ENCODE assay signal across 18 cellular contexts in genomic region chr15:40545457-40545856, GRCh38. TPM values are rescaled to one million over a fixed set of nuclear protein-coding genes. Genes with fewer than 3 reads are reported as not detected.
DNase-seq lines count a peak whose midpoint lies in the region; ATAC-seq and TF ChIP-seq lines count a peak whose summit lies in the region.
"Had no signal": no experiment of that assay in that cellular context is flagged by ENCODE, and none has a peak within 500 bp of the region (broad histone marks: within the 10 kb centered on the region; RNA-seq: fewer than 3 reads in every experiment).

No MANE protein-coding gene starts in this region.

- no peaks in the 10 kb centered on the region for H3K27me3 ChIP-seq in DOHH2 (ENCODE audit: control insufficient read depth, low read length)
- no peaks in the 10 kb centered on the region for H3K27me3 ChIP-seq in effector memory CD4-positive, alpha-beta T cell (replicated peaks; ENCODE audit: control insufficient read depth, insufficient read depth, low read length, poor library complexity, severe bottlenecking)

- no peaks in the 10 kb centered on the region for H3K9me2 ChIP-seq in DOHH2 (replicated peaks; ENCODE audit: control insufficient read depth, low read length)

- in situ Hi-C loops in GM13977 (cut with MboI; ENCODE audit: low pct_unique_long_range_greater_than_20kb, low sequenced_read_pairs, unreplicated experiment), result no loop called here
- in situ Hi-C loops in SK-MEL-5 (cut with HindIII; ENCODE audit: low pct_unique_long_range_greater_than_20kb, low sequenced_read_pairs), result no loop called here

- H3K4me1 ChIP-seq in DOHH2 (ENCODE audit: control insufficient read depth, low read length), result peaks cover 19% of the 10 kb centered on the region
- no peaks in the 10 kb centered on the region for H3K4me1 ChIP-seq in effector memory CD4-positive, alpha-beta T cell (ENCODE audit: control insufficient read depth, insufficient read depth, low read length, poor library complexity, severe bottlenecking)

- DNase-seq in GM13977 (ENCODE audit: low spot score), result no peak
- peak; percentile 30 for DNase-seq in SK-MEL-5 (ENCODE audit: low read depth, low spot score)
- peak; percentile 45 for DNase-seq in iPS-NIHi7 (ENCODE audit: extremely low spot score)
- no peak for DNase-seq in effector memory CD4-positive, alpha-beta T cell
- no peak for DNase-seq in NOMO-1 treated with dmso at 0.1 percent for 144 hours (lab: John Stamatoyannopoulos, UW; ENCODE audit: unreplicated experiment)
- DNase-seq: activated CD4-positive, alpha-beta T cell treated with anti-CD3 and anti-CD28 coated beads for 4 hours; activated naive CD8-positive, alpha-beta T cell treated with anti-CD3 and anti-CD28 coated beads, Interleukin-2, amount 50 U/mL, for 24 hours; cortex of kidney; DMS79 treated with DMSO at 0.1 percent for 48 hours; lower lobe of right lung; NCI-H1105; NCI-H524 treated with DMSO at 0.1 percent for 48 hours; occipital lobe; PC-9 had no signal

- H3K36me3 ChIP-seq in DOHH2 (ENCODE audit: control insufficient read depth, low read length), result no peaks in the 10 kb centered on the region; the same call in 1 of the 2 replicates
- H3K36me3 ChIP-seq in effector memory CD4-positive, alpha-beta T cell (ENCODE audit: control insufficient read depth, insufficient read depth, low read length), result peaks cover 4% of the 10 kb centered on the region

- no peaks in the 10 kb centered on the region for H4K20me1 ChIP-seq in DOHH2 (ENCODE audit: control insufficient read depth, insufficient read depth, low read depth, low read length)

- TF ChIP-seq CTCF in DOHH2 (IDR thresholded peaks at IDR 0.05; ENCODE audit: low read depth, low read length, poor library complexity, severe bottlenecking) (peak; percentile 27), GM13977 (IDR thresholded peaks at IDR 0.05; ENCODE audit: extremely low read depth, insufficient read depth, missing control alignments) (peak; percentile 30)

- no peaks in the 10 kb centered on the region for H3K9me3 ChIP-seq in DOHH2 (ENCODE audit: control insufficient read depth, insufficient read depth, low read length)
- H3K9me3 ChIP-seq in effector memory CD4-positive, alpha-beta T cell (ENCODE audit: control insufficient read depth, low read length), result no peaks in the 10 kb centered on the region
- H3K9me3 ChIP-seq: lower lobe of right lung had no signal

- ATAC-seq in SK-N-SH treated with all-trans-retinoic acid at 6 μM for 48 hours (no peak), HG03457 (IDR thresholded peaks at IDR 0.05; ENCODE audit: unreplicated experiment) (no peak)
- ATAC-seq: activated naive CD8-positive, alpha-beta T cell treated with anti-CD3 and anti-CD28 coated beads, Interleukin-2, amount 50 U/mL, for 24 hours; lower lobe of right lung had no signal

- no peaks in the 10 kb centered on the region for H3F3A ChIP-seq in DOHH2 (ENCODE audit: control insufficient read depth, insufficient read depth)

- H3K79me2 ChIP-seq in DOHH2 (ENCODE audit: control insufficient read depth, low read length), result no peaks in the 10 kb centered on the region

- no peak overlapping the region for H3K27ac ChIP-seq in DOHH2 (ENCODE audit: low read depth, low read length)
- no peak overlapping the region for H3K27ac ChIP-seq in effector memory CD4-positive, alpha-beta T cell (ENCODE audit: insufficient read depth, low read length, poor library complexity, severe bottlenecking)
- H3K27ac ChIP-seq: lower lobe of right lung, PC-9, SK-N-MC had no signal

- no peak overlapping the region for H3K4me3 ChIP-seq in DOHH2 (ENCODE audit: low read length)
- H3K4me3 ChIP-seq in effector memory CD4-positive, alpha-beta T cell (ENCODE audit: insufficient read depth, low read depth, low read length, poor library complexity, severe bottlenecking), result no peak overlapping the region
- H3K4me3 ChIP-seq: lower lobe of right lung, PC-9, SK-N-MC had no signal

- H3K4me2 ChIP-seq in DOHH2 (ENCODE audit: low read length), result no peak overlapping the region
- H3K4me2 ChIP-seq: PC-9 had no signal

TF ChIP-seq in SK-N-SH treated with all-trans-retinoic acid at 6 μM for 48 hours, 23 proteins besides CTCF, POLR2A, EP300 and RAD21:
- TF ChIP-seq, protein P1, sequence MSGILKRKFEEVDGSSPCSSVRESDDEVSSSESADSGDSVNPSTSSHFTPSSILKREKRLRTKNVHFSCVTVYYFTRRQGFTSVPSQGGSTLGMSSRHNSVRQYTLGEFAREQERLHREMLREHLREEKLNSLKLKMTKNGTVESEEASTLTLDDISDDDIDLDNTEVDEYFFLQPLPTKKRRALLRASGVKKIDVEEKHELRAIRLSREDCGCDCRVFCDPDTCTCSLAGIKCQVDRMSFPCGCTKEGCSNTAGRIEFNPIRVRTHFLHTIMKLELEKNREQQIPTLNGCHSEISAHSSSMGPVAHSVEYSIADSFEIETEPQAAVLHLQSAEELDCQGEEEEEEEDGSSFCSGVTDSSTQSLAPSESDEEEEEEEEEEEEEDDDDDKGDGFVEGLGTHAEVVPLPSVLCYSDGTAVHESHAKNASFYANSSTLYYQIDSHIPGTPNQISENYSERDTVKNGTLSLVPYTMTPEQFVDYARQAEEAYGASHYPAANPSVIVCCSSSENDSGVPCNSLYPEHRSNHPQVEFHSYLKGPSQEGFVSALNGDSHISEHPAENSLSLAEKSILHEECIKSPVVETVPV (CRISPR knock-in tag; IDR thresholded peaks at IDR 0.05), result no peak
- TF ChIP-seq, protein P2, sequence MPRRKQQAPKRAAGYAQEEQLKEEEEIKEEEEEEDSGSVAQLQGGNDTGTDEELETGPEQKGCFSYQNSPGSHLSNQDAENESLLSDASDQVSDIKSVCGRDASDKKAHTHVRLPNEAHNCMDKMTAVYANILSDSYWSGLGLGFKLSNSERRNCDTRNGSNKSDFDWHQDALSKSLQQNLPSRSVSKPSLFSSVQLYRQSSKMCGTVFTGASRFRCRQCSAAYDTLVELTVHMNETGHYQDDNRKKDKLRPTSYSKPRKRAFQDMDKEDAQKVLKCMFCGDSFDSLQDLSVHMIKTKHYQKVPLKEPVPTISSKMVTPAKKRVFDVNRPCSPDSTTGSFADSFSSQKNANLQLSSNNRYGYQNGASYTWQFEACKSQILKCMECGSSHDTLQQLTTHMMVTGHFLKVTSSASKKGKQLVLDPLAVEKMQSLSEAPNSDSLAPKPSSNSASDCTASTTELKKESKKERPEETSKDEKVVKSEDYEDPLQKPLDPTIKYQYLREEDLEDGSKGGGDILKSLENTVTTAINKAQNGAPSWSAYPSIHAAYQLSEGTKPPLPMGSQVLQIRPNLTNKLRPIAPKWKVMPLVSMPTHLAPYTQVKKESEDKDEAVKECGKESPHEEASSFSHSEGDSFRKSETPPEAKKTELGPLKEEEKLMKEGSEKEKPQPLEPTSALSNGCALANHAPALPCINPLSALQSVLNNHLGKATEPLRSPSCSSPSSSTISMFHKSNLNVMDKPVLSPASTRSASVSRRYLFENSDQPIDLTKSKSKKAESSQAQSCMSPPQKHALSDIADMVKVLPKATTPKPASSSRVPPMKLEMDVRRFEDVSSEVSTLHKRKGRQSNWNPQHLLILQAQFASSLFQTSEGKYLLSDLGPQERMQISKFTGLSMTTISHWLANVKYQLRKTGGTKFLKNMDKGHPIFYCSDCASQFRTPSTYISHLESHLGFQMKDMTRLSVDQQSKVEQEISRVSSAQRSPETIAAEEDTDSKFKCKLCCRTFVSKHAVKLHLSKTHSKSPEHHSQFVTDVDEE (CRISPR knock-in tag; IDR thresholded peaks at IDR 0.05), result no peak
- no peak for TF ChIP-seq PPARA (CRISPR knock-in tag; IDR thresholded peaks at IDR 0.05; ENCODE audit: borderline replicate concordance)
- no peak for TF ChIP-seq ESRRG (CRISPR knock-in tag; IDR thresholded peaks at IDR 0.05)
- TF ChIP-seq ZFP30 (CRISPR knock-in tag; IDR thresholded peaks at IDR 0.05), result no peak
- TF ChIP-seq ZC3H10 (CRISPR knock-in tag; IDR thresholded peaks at IDR 0.05), result no peak
- TF ChIP-seq ZNF70 (CRISPR knock-in tag; IDR thresholded peaks at IDR 0.05), result no peak
TF ChIP-seq in SK-N-SH treated with all-trans-retinoic acid at 6 μM for 48 hours: peak in this region for 0.

RNA-seq across cellular contexts. Expression of gene CCDC32, which starts 19.4 kb away (rescaled TPM):
- total RNA-seq in SK-MEL-5 (2014; rRNA removed; shearing (Covaris generic)), result 8.9 and 21.6 TPM in 2 replicates
- polyA plus RNA-seq in SK-MEL-5 (2015; cell fraction: cytosol; rRNA removed), result 25.0 and 36.1 TPM in 2 replicates
- polyA plus RNA-seq in SK-MEL-5 (2015; cell fraction: nucleus; rRNA removed), result 30.1 and 59.5 TPM in 2 replicates

RNA-seq across cellular contexts. Expression of gene RPUSD2, which starts 23.6 kb away (rescaled TPM):
- total RNA-seq in SK-MEL-5 (2014; rRNA removed; shearing (Covaris generic)), result 13.7 and 17.9 TPM in 2 replicates
- polyA plus RNA-seq in SK-MEL-5 (2015; cell fraction: cytosol; rRNA removed), result 13.6 and 18.1 TPM in 2 replicates
- 3.9 and 10.5 TPM in 2 replicates for polyA plus RNA-seq in SK-MEL-5 (2015; cell fraction: nucleus; rRNA removed)

RNA-seq across cellular contexts. Expression of gene KNL1, which starts 48.6 kb away (rescaled TPM):
- 17.2 and 18.4 TPM in 2 replicates for total RNA-seq in SK-MEL-5 (2014; rRNA removed; shearing (Covaris generic))
- polyA plus RNA-seq in SK-MEL-5 (2015; cell fraction: cytosol; rRNA removed), result 9.3 and 11.2 TPM in 2 replicates
- 19.4 and 28.1 TPM in 2 replicates for polyA plus RNA-seq in SK-MEL-5 (2015; cell fraction: nucleus; rRNA removed)

Comparison
In these comparisons a context has a peak if more than half of its experiments do, and no peak if none do; other contexts are left out.
1. DNase-seq: peak in SK-MEL-5 (single experiment) and iPS-NIHi7 (single experiment); none in GM13977 (single experiment), effector memory CD4-positive, alpha-beta T cell (0 of 3) and NOMO-1 treated with dmso at 0.1 percent for 144 hours (single experiment).